In the genomic region with DNA sequence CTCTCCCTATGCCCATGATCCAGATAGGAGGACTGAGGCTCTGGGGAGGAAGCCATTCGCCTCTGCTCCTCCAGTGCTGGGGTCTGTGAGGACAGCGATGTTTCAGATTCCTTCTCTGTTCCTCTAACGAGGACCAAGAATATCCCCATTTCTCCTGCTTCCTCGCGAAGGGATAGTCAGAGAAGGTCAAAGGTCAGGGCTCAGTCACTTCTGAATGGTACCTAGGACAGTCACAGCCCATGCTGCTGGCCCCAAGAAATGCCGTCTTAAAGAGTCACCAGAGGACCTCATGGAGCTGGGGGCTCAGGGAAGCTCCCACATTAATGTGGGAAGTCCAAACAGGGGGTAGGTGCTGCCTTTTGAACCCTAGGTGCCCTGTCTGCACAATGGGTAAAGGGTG, we compare ENCODE assay signal across 1 cellular context.
TF ChIP-seq lines count a peak whose summit lies in the region.

No MANE protein-coding gene starts in this region.

TF ChIP-seq in A549, 52 proteins besides CTCF, POLR2A, EP300 and RAD21 (continued from another document):
- TF ChIP-seq MAFK (IDR thresholded peaks at IDR 0.05; ENCODE audit: partially characterized antibody), result no peak
- TF ChIP-seq BHLHE40 (IDR thresholded peaks at IDR 0.05; ENCODE audit: low read depth, low read length), result no peak
- no peak for TF ChIP-seq SREBF2 (IDR thresholded peaks at IDR 0.05)
- TF ChIP-seq, protein P1, sequence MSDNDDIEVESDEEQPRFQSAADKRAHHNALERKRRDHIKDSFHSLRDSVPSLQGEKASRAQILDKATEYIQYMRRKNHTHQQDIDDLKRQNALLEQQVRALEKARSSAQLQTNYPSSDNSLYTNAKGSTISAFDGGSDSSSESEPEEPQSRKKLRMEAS (IDR thresholded peaks at IDR 0.05), result no peak
- no peak for TF ChIP-seq FOXS1 (CRISPR knock-in tag; IDR thresholded peaks at IDR 0.05)
- no peak for TF ChIP-seq ESRRA (IDR thresholded peaks at IDR 0.05; ENCODE audit: borderline replicate concordance, low read length)
- no peak for TF ChIP-seq CEBPB (IDR thresholded peaks at IDR 0.05)
- TF ChIP-seq GATA3 (IDR thresholded peaks at IDR 0.05; ENCODE audit: borderline replicate concordance), result no peak
- no peak for TF ChIP-seq KDM1A (IDR thresholded peaks at IDR 0.05; ENCODE audit: low read depth)
- TF ChIP-seq PHF8 (IDR thresholded peaks at IDR 0.05; ENCODE audit: borderline replicate concordance, low read depth), result no peak
- TF ChIP-seq, protein P2, sequence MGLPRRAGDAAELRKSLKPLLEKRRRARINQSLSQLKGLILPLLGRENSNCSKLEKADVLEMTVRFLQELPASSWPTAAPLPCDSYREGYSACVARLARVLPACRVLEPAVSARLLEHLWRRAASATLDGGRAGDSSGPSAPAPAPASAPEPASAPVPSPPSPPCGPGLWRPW (IDR thresholded peaks at IDR 0.05), result no peak
- TF ChIP-seq, protein P3, sequence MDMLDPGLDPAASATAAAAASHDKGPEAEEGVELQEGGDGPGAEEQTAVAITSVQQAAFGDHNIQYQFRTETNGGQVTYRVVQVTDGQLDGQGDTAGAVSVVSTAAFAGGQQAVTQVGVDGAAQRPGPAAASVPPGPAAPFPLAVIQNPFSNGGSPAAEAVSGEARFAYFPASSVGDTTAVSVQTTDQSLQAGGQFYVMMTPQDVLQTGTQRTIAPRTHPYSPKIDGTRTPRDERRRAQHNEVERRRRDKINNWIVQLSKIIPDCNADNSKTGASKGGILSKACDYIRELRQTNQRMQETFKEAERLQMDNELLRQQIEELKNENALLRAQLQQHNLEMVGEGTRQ (IDR thresholded peaks at IDR 0.05), result no peak
- TF ChIP-seq NPAS2 (CRISPR knock-in tag; IDR thresholded peaks at IDR 0.05; ENCODE audit: borderline replicate concordance), result no peak
